Comparison of ENCODE assay signal across 8 cellular contexts in genomic region chr3:40524222-40524570, GRCh38. TPM values are rescaled to one million over a fixed set of nuclear protein-coding genes. Genes with fewer than 3 reads are reported as not detected.
A peak's percentile ranks its signal among the peaks of the same experiment; 100 is the strongest.
DNase-seq lines count a peak whose midpoint lies in the region; ATAC-seq, FAIRE-seq and TF ChIP-seq lines count a peak whose summit lies in the region.

No MANE protein-coding gene starts in this region.

- H3K4me3 ChIP-seq in AG04449 (ENCODE audit: low read depth, low read length) (peak overlapping the region; percentile 77), fibroblast of pulmonary artery (replicated peaks; ENCODE audit: low read depth, low read length) (peak overlapping the region; percentile 73), psoas muscle (peak overlapping the region; percentile 91)

- H3K27me3 ChIP-seq in psoas muscle (ENCODE audit: insufficient read depth in 3 of 3, low read length in 2 of 3) = no peaks in the 10 kb centered on the region

- peaks cover 0 to 33% of the 10 kb centered on the region in 2 donors for H3K36me3 ChIP-seq in psoas muscle (ENCODE audit: insufficient read depth in 1 of 2, low read depth in 1 of 2)

- intact Hi-C loops in psoas muscle (cut with DNase I) = loop anchor here (1.0 to 10.0 kb wide), 4 partner anchors 71 to 209 kb away; no protein-coding TSS in a partner anchor

- no peak for TF ChIP-seq POLR2A in GM12892 (IDR thresholded peaks at IDR 0.05; ENCODE audit: low read depth, low read length)

- peaks cover 3% of the 10 kb centered on the region for H3K4me1 ChIP-seq in psoas muscle

- POLR2A ChIA-PET in AG04449 (lab: Yijun Ruan, JAX) (interaction anchor here (0.9 to 1.4 kb wide), 5 partner anchors 8 to 675 kb away, joined by 3 to 5 read pairs (median 4); partner anchors contain the start of genes CTNNB1 and ZNF619), RWPE1 (lab: Yijun Ruan, JAX; ENCODE audit: low non-redundant PET) (interaction anchor here (1.5 kb wide), 1 partner anchor 67 kb away, joined by 3 read pairs; the partner anchor contains the start of gene RPL14)

- no peak for FAIRE-seq in GM12892 (lab: Jason Lieb, UNC)

- WGBS in psoas muscle, 3 donors = 26 to 39% (median 30%) methylated on average over 5 of the region's 5 CpGs

- CTCF ChIA-PET in AG04449 (lab: Yijun Ruan, JAX) = interaction anchor here (0.6 to 1.8 kb wide), 5 partner anchors 13 to 1575 kb away, joined by 3 to 4 read pairs (median 3); no protein-coding TSS in a partner anchor
- CTCF ChIA-PET in RWPE1 (lab: Yijun Ruan, JAX) = interaction anchor here (0.7 kb wide), 1 partner anchor 127 kb away, joined by 3 read pairs; no protein-coding TSS in a partner anchor

- H3K9me3 ChIP-seq in psoas muscle = no peaks in the 10 kb centered on the region

- ATAC-seq in GM21515 (IDR thresholded peaks at IDR 0.05; ENCODE audit: unreplicated experiment) (peak; percentile 25), psoas muscle (no peak), GM19328 (IDR thresholded peaks at IDR 0.05; ENCODE audit: unreplicated experiment) (no peak)

- no peak for TF ChIP-seq CTCF in AG04449 (IDR thresholded peaks at IDR 0.05; ENCODE audit: insufficient read depth, low read length, missing control alignments)
- no peak for TF ChIP-seq CTCF in RWPE1 (conservative IDR thresholded peaks at IDR 0.05; ENCODE audit: low read depth)
- no peak for TF ChIP-seq CTCF in fibroblast of pulmonary artery (IDR thresholded peaks at IDR 0.05; ENCODE audit: low read length, missing control alignments)
- no peak for TF ChIP-seq CTCF in psoas muscle (IDR thresholded peaks at IDR 0.05)

- DNase-seq in AG04449 (ENCODE audit: low read depth, low spot score) (no peak), RWPE1 (ENCODE audit: low spot score) (no peak), fibroblast of pulmonary artery (ENCODE audit: low read depth) (no peak), psoas muscle (no peak), NCI-H69 (lab: John Stamatoyannopoulos, UW) (no peak), GM12892 (ENCODE audit: insufficient read length) (no peak)

- peak overlapping the region; percentile 80 for H3K27ac ChIP-seq in RWPE1
- peak overlapping the region; percentile 92 for H3K27ac ChIP-seq in psoas muscle

RNA-seq across cellular contexts. Expression of gene ZNF621, which starts 0.6 kb away (rescaled TPM):
- total RNA-seq in psoas muscle = 1 to 10 TPM; 8.8 to 9.8 (median 9.1) TPM
- polyA plus RNA-seq in psoas muscle = 1 to 10 TPM; 5.4 to 9.9 (median 7.6) TPM
- polyA plus RNA-seq in GM12892 (2012; ENCODE audit: missing spikeins) = 9.4 TPM

RNA-seq across cellular contexts. Expression of gene ZNF620, which starts 18.4 kb away (rescaled TPM):
- 1 to 10 TPM; 1.3 to 2.2 (median 2.1) TPM for total RNA-seq in psoas muscle
- 1 to 10 TPM; 1.1 to 2.6 (median 1.2) TPM for polyA plus RNA-seq in psoas muscle
- 3.2 TPM for polyA plus RNA-seq in GM12892 (2012; ENCODE audit: missing spikeins)

RNA-seq across cellular contexts. Expression of gene ZNF619, which starts 47.3 kb away (rescaled TPM):
- 1 to 10 TPM; 3.2 to 4.9 (median 4.4) TPM for total RNA-seq in psoas muscle
- polyA plus RNA-seq in psoas muscle = 1 to 10 TPM in 2 of 3 donors, under 1 TPM in 1; 0.82 to 3.0 (median 1.6) TPM
- 4.2 TPM for polyA plus RNA-seq in GM12892 (2012; ENCODE audit: missing spikeins)
